Comparison of ENCODE assay signal across 1 cellular context in the genomic region with DNA sequence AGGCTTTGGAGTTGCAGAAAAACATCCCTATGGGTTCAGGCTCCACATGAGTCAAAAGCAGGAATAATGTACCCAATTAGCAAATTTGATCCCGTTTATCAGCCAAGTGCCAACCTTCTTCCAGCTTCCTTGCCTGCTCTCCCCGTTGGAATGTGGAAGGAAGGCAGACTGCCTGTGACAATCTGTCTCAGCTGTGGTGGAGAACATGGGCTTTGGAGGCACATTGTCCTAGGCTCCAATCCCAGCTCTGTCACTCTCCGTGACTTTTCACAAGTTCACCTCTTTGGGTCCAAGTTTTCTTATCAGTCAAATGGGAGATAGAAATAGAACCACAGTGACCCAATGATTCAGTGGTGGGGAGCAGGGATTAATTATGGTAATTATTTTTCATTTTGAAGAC.
TF ChIP-seq lines count a peak whose summit lies in the region.

No MANE protein-coding gene starts in this region.

TF ChIP-seq in H1, 55 proteins besides CTCF, POLR2A, EP300 and RAD21 (continued from another document):
- TF ChIP-seq, protein P1, sequence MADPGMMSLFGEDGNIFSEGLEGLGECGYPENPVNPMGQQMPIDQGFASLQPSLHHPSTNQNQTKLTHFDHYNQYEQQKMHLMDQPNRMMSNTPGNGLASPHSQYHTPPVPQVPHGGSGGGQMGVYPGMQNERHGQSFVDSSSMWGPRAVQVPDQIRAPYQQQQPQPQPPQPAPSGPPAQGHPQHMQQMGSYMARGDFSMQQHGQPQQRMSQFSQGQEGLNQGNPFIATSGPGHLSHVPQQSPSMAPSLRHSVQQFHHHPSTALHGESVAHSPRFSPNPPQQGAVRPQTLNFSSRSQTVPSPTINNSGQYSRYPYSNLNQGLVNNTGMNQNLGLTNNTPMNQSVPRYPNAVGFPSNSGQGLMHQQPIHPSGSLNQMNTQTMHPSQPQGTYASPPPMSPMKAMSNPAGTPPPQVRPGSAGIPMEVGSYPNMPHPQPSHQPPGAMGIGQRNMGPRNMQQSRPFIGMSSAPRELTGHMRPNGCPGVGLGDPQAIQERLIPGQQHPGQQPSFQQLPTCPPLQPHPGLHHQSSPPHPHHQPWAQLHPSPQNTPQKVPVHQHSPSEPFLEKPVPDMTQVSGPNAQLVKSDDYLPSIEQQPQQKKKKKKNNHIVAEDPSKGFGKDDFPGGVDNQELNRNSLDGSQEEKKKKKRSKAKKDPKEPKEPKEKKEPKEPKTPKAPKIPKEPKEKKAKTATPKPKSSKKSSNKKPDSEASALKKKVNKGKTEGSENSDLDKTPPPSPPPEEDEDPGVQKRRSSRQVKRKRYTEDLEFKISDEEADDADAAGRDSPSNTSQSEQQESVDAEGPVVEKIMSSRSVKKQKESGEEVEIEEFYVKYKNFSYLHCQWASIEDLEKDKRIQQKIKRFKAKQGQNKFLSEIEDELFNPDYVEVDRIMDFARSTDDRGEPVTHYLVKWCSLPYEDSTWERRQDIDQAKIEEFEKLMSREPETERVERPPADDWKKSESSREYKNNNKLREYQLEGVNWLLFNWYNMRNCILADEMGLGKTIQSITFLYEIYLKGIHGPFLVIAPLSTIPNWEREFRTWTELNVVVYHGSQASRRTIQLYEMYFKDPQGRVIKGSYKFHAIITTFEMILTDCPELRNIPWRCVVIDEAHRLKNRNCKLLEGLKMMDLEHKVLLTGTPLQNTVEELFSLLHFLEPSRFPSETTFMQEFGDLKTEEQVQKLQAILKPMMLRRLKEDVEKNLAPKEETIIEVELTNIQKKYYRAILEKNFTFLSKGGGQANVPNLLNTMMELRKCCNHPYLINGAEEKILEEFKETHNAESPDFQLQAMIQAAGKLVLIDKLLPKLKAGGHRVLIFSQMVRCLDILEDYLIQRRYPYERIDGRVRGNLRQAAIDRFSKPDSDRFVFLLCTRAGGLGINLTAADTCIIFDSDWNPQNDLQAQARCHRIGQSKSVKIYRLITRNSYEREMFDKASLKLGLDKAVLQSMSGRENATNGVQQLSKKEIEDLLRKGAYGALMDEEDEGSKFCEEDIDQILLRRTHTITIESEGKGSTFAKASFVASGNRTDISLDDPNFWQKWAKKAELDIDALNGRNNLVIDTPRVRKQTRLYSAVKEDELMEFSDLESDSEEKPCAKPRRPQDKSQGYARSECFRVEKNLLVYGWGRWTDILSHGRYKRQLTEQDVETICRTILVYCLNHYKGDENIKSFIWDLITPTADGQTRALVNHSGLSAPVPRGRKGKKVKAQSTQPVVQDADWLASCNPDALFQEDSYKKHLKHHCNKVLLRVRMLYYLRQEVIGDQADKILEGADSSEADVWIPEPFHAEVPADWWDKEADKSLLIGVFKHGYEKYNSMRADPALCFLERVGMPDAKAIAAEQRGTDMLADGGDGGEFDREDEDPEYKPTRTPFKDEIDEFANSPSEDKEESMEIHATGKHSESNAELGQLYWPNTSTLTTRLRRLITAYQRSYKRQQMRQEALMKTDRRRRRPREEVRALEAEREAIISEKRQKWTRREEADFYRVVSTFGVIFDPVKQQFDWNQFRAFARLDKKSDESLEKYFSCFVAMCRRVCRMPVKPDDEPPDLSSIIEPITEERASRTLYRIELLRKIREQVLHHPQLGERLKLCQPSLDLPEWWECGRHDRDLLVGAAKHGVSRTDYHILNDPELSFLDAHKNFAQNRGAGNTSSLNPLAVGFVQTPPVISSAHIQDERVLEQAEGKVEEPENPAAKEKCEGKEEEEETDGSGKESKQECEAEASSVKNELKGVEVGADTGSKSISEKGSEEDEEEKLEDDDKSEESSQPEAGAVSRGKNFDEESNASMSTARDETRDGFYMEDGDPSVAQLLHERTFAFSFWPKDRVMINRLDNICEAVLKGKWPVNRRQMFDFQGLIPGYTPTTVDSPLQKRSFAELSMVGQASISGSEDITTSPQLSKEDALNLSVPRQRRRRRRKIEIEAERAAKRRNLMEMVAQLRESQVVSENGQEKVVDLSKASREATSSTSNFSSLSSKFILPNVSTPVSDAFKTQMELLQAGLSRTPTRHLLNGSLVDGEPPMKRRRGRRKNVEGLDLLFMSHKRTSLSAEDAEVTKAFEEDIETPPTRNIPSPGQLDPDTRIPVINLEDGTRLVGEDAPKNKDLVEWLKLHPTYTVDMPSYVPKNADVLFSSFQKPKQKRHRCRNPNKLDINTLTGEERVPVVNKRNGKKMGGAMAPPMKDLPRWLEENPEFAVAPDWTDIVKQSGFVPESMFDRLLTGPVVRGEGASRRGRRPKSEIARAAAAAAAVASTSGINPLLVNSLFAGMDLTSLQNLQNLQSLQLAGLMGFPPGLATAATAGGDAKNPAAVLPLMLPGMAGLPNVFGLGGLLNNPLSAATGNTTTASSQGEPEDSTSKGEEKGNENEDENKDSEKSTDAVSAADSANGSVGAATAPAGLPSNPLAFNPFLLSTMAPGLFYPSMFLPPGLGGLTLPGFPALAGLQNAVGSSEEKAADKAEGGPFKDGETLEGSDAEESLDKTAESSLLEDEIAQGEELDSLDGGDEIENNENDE (IDR thresholded peaks at IDR 0.05; ENCODE audit: insufficient replicate concordance, low read length) = no peak
- TF ChIP-seq SP2 (IDR thresholded peaks at IDR 0.05; ENCODE audit: low read length) = no peak
- TF ChIP-seq, protein P2, sequence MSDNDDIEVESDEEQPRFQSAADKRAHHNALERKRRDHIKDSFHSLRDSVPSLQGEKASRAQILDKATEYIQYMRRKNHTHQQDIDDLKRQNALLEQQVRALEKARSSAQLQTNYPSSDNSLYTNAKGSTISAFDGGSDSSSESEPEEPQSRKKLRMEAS (IDR thresholded peaks at IDR 0.05) = no peak
- TF ChIP-seq HDAC6 (IDR thresholded peaks at IDR 0.05; ENCODE audit: low read depth, low read length) = no peak
- TF ChIP-seq EZH2 (IDR thresholded peaks at IDR 0.05; ENCODE audit: low read depth, low read length, severe bottlenecking) = no peak
- no peak for TF ChIP-seq CREB1 (IDR thresholded peaks at IDR 0.05)
TF ChIP-seq in H1: peak in this region for 0.
